19 cellular contexts compared by ENCODE assay signal in genomic region chr3:195177432-195178123, GRCh38.
"Had no signal": no experiment of that assay in that cellular context is flagged by ENCODE, and none has a peak within 500 bp of the region (broad histone marks: within the 10 kb centered on the region; RNA-seq: fewer than 3 reads in every experiment).

No MANE protein-coding gene starts in this region.

- H3K4me1 Mint-ChIP-seq: immature natural killer cell had no signal

- H3K36me3 ChIP-seq: breast epithelium, neutrophil had no signal

- DNase-seq: activated CD4-positive, alpha-beta T cell treated with anti-CD3 and anti-CD28 coated beads for 1 hour; activated CD4-positive, alpha-beta T cell treated with anti-CD3 and anti-CD28 coated beads, Interleukin-2, amount 50 U/mL, for 48 hours; activated naive CD4-positive, alpha-beta T cell; activated naive CD8-positive, alpha-beta T cell treated with anti-CD3 and anti-CD28 coated beads, Interleukin-2, amount 50 U/mL, for 24 hours; aorta; immature natural killer cell; kidney glomerular epithelial cell; mesendoderm; naive thymus-derived CD4-positive, alpha-beta T cell; stimulated activated CD4-positive, alpha-beta T cell treated with anti-CD3 and anti-CD28 coated beads, Interleukin-12 subunit alpha, Interleukin-12 subunit beta, amount 100 ng/mL, for 4 hours; stimulated activated CD4-positive, alpha-beta T cell treated with anti-CD3 and anti-CD28 coated beads, Interleukin-1b, Interleukin-23, amount 100 ng/mL, for 48 hours; stimulated activated CD8-positive, alpha-beta memory T cell treated with anti-CD3 and anti-CD28 coated beads, Interleukin-4, amount 100 ng/mL, for 48 hours; stimulated activated naive CD4-positive, alpha-beta T cell had no signal

- H3K9me3 Mint-ChIP-seq: activated naive CD8-positive, alpha-beta T cell treated with anti-CD3 and anti-CD28 coated beads, Interleukin-2, amount 50 U/mL, for 24 hours; immature natural killer cell; naive thymus-derived CD4-positive, alpha-beta T cell had no signal

- H3K9ac ChIP-seq: parathyroid adenoma had no signal

- H3K27ac Mint-ChIP-seq: activated naive CD8-positive, alpha-beta T cell treated with anti-CD3 and anti-CD28 coated beads, Interleukin-2, amount 50 U/mL, for 24 hours had no signal

- H3K27me3 Mint-ChIP-seq: activated naive CD8-positive, alpha-beta T cell treated with anti-CD3 and anti-CD28 coated beads, Interleukin-2, amount 50 U/mL, for 24 hours; naive thymus-derived CD4-positive, alpha-beta T cell had no signal

- H3K4me3 Mint-ChIP-seq: activated naive CD8-positive, alpha-beta T cell treated with anti-CD3 and anti-CD28 coated beads, Interleukin-2, amount 50 U/mL, for 24 hours; naive thymus-derived CD4-positive, alpha-beta T cell had no signal

- H3K4me1 ChIP-seq: breast epithelium had no signal

- H3K27me3 ChIP-seq: breast epithelium, esophagus muscularis mucosa, gastroesophageal sphincter, neutrophil had no signal

- H3K27ac ChIP-seq: coronary artery, esophagus muscularis mucosa, neutrophil, parathyroid adenoma had no signal

- H3K9me3 ChIP-seq: breast epithelium, esophagus muscularis mucosa, gastroesophageal sphincter, neutrophil had no signal

- ATAC-seq: activated naive CD8-positive, alpha-beta T cell treated with anti-CD3 and anti-CD28 coated beads, Interleukin-2, amount 50 U/mL, for 24 hours; gastroesophageal sphincter; naive thymus-derived CD4-positive, alpha-beta T cell had no signal

- H3K4me3 ChIP-seq: esophagus muscularis mucosa, gastroesophageal sphincter had no signal
